In the genomic region with DNA sequence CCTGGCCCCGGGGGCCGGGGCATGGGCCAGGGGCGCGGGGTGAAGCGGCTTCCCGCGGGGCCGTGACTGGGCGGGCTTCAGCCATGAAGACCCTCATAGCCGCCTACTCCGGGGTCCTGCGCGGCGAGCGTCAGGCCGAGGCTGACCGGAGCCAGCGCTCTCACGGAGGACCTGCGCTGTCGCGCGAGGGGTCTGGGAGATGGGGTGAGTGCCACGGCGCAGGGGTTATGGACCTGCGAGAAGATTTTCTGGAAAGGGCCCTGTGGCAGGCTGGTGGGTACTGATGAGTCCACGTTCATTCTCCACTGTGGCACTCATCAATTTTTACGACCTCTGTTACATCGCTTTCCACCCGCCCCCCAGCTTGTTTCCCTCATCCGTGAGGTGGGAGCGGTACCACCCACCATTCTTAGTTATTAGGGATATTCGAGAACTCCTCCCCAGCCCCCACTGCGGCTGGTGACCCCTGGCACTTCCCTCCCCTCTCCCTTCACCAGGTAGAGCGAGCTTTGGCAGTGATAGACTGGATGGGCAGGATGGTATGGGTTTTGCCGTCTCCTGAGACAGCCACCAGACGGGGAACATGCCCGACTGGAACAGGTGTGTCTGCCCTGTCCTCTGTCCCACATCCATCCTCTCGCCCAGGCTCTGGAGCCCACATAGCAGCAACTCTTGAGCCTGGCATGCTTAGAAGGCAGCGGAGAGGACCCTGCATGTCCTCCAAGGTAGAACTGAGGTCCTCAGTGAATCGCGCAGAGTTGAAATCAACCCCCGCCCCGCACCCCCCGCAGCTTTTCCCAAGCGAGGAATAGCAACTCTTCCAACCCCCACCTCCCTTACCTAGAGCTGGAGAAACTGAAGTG, we compare ENCODE assay signal across 8 cellular contexts. TPM values are rescaled to one million over a fixed set of nuclear protein-coding genes. Genes with fewer than 3 reads are reported as not detected.
DNase-seq lines count a peak whose midpoint lies in the region; ATAC-seq and TF ChIP-seq lines count a peak whose summit lies in the region.

No MANE protein-coding gene starts in this region.

- POLR2A ChIA-PET in AG04450 (lab: Yijun Ruan, JAX), result no interaction called here

- H3K36me3 ChIP-seq in breast epithelium (no peaks in the 10 kb centered on the region), lower lobe of right lung (no peaks in the 10 kb centered on the region)

- H3K9me3 ChIP-seq in AG04450 (ENCODE audit: control insufficient read depth, insufficient read depth, low read length) (no peaks in the 10 kb centered on the region; the same call in 1 of the 2 replicates), breast epithelium (no peaks in the 10 kb centered on the region), lower lobe of right lung (no peaks in the 10 kb centered on the region)

- peaks cover 53% of the 10 kb centered on the region for H3K27me3 ChIP-seq in AG04450 (ENCODE audit: control insufficient read depth, insufficient read depth, low read length)
- no peaks in the 10 kb centered on the region for H3K27me3 ChIP-seq in HL-60 (ENCODE audit: insufficient read depth, poor library complexity, severe bottlenecking)
- H3K27me3 ChIP-seq in breast epithelium, result no peaks in the 10 kb centered on the region
- H3K27me3 ChIP-seq in lower lobe of right lung (ENCODE audit: low read depth), result peaks cover 24% of the 10 kb centered on the region

- TF ChIP-seq POLR2A in breast epithelium (IDR thresholded peaks at IDR 0.05), result no peak

- intact Hi-C loops in breast epithelium (cut with DNase I; ENCODE audit: low total_unique reads) (no loop called here), lower lobe of right lung (cut with DNase I) (no loop called here)

- H3K4me1 ChIP-seq in breast epithelium (peaks cover 0 to 10% of the 10 kb centered on the region in 2 donors), lower lobe of right lung (peaks cover 40% of the 10 kb centered on the region)

- ATAC-seq in lower lobe of right lung (peak; percentile 2 to 3), GM21381 (IDR thresholded peaks at IDR 0.05; ENCODE audit: unreplicated experiment) (no peak), GM19328 (IDR thresholded peaks at IDR 0.05; ENCODE audit: unreplicated experiment) (no peak)

- CTCF ChIA-PET in AG04450 (lab: Charles Lee), result interaction anchor here (0.6 to 1.0 kb wide), 3 partner anchors 46 to 222 kb away, joined by 3 read pairs; no protein-coding TSS in a partner anchor

- TF ChIP-seq CTCF in AG04450 (IDR thresholded peaks at IDR 0.05; ENCODE audit: low read depth, low read length), result no peak
- no peak for TF ChIP-seq CTCF in HL-60 (IDR thresholded peaks at IDR 0.05; ENCODE audit: insufficient read depth, low read length)
- no peak for TF ChIP-seq CTCF in breast epithelium (IDR thresholded peaks at IDR 0.05)
- no peak for TF ChIP-seq CTCF in lower lobe of right lung (IDR thresholded peaks at IDR 0.05)

- DNase-seq in AG04450 (ENCODE audit: low read depth, low spot score), result no peak
- DNase-seq in HL-60 (ENCODE audit: low read depth in 1 of 2, low spot score in 1 of 2), result no peak
- DNase-seq in breast epithelium (ENCODE audit: low spot score in 2 of 2), result no peak
- DNase-seq in lower lobe of right lung, result no peak
- no peak for DNase-seq in SKM-1 (lab: John Stamatoyannopoulos, UW; ENCODE audit: unreplicated experiment)
- DNase-seq in NCI-H446 treated with DMSO at 0.1 percent for 48 hours (lab: John Stamatoyannopoulos, UW), result no peak

- H3K4me3 ChIP-seq in AG04450 (ENCODE audit: low read depth, low read length) (peak overlapping the region; percentile 54; the same call in 1 of the 2 replicates), HL-60 (replicated peaks; ENCODE audit: insufficient read depth, low read length) (peak overlapping the region; percentile 59), breast epithelium (peak overlapping the region; percentile 43 to 67 (median 58)), lower lobe of right lung (peak overlapping the region; percentile 59)

- H3K27ac ChIP-seq in AG04450 (ENCODE audit: low read depth, low read length), result no peak overlapping the region
- H3K27ac ChIP-seq in HL-60 (replicated peaks), result no peak overlapping the region
- peak overlapping the region in 1 of 2 donors; percentile 52 for H3K27ac ChIP-seq in breast epithelium
- peak overlapping the region; percentile 71 for H3K27ac ChIP-seq in lower lobe of right lung

RNA-seq across cellular contexts. Expression of a gene that starts 0.6 kb away (rescaled TPM):
- polyA plus RNA-seq in AG04450 (2011; rRNA removed), result 0.43 and 0.56 TPM in 2 replicates
- polyA minus RNA-seq in AG04450 (2011; rRNA and poly(A)+ RNA removed), result 0.14 and 0.87 TPM in 2 replicates
- total RNA-seq in breast epithelium (100 to 1,000 TPM in 1 of 3 donors, 10 to 100 TPM in 2; 26.2 to 134 (median 36.1) TPM), lower lobe of right lung (7.4 TPM)

RNA-seq across cellular contexts. Expression of a gene that starts 45.9 kb away (rescaled TPM):
- 8.9 and 11.6 TPM in 2 replicates for polyA plus RNA-seq in AG04450 (2011; rRNA removed)
- 10.0 and 14.8 TPM in 2 replicates for polyA minus RNA-seq in AG04450 (2011; rRNA and poly(A)+ RNA removed)
- 10 to 100 TPM; 43.3 to 73.0 (median 48.9) TPM for total RNA-seq in breast epithelium
- 36.0 TPM for total RNA-seq in lower lobe of right lung

RNA-seq across cellular contexts. Expression of a gene that starts 51.5 kb away (rescaled TPM):
- not detected in 2 replicates for polyA plus RNA-seq in AG04450 (2011; rRNA removed)
- not detected in 2 replicates for polyA minus RNA-seq in AG04450 (2011; rRNA and poly(A)+ RNA removed)
- total RNA-seq in breast epithelium, result 1 to 10 TPM in 2 of 3 donors, under 1 TPM in 1; 0.32 to 7.3 (median 1.3) TPM
- total RNA-seq in lower lobe of right lung, result not detected

Comparison
In these comparisons a context has a peak if more than half of its experiments do, and no peak if none do; other contexts are left out.
1. ATAC-seq: peak in lower lobe of right lung (2 of 2); none in GM21381 (single experiment) and GM19328 (single experiment).
2. Peak in every context shown above with its lines, with median percentiles within 50 percentile points of each other: H3K4me3 ChIP-seq.